In genomic region chr12:6925543-6926279, GRCh38 we compare ENCODE assay signal across 8 cellular contexts. TPM values are rescaled to one million over a fixed set of nuclear protein-coding genes. Genes with fewer than 3 reads are reported as not detected.
A peak's percentile ranks its signal among the peaks of the same experiment; 100 is the strongest.
DNase-seq lines count a peak whose midpoint lies in the region; ATAC-seq, FAIRE-seq and TF ChIP-seq lines count a peak whose summit lies in the region.

No MANE protein-coding gene starts in this region.

- H3K4me1 ChIP-seq in HUES6 (ENCODE audit: control insufficient read depth, insufficient read depth, low read length): peaks cover 33% of the 10 kb centered on the region
- H3K4me1 ChIP-seq in heart right ventricle: peaks cover 25 to 70% (median 54%) of the 10 kb centered on the region in 9 donors
- H3K4me1 ChIP-seq in pancreas: peaks cover 13 to 36% (median 18%) of the 10 kb centered on the region in 3 donors

- H3K9ac ChIP-seq in HUES6 (ENCODE audit: low read length): peak overlapping the region; percentile 79

- no peak for TF ChIP-seq CTCF in BJ (IDR thresholded peaks at IDR 0.05; ENCODE audit: insufficient read depth, low read depth, low read length)
- no peak for TF ChIP-seq CTCF in heart right ventricle (IDR thresholded peaks at IDR 0.05)
- TF ChIP-seq CTCF in pancreas (IDR thresholded peaks at IDR 0.05): no peak

- H3K27ac ChIP-seq in HUES6 (ENCODE audit: low read depth, low read length) (peak overlapping the region; percentile 63), angular gyrus (ENCODE audit: low read depth, low read length) (peak overlapping the region; percentile 96), heart right ventricle (peak overlapping the region; percentile 74 to 98 (median 96)), pancreas (peak overlapping the region; percentile 33 to 93 (median 76))

- peaks cover 13% of the 10 kb centered on the region for H3K36me3 ChIP-seq in BJ (ENCODE audit: control insufficient read depth, insufficient read depth, low read length)
- peaks cover 28% of the 10 kb centered on the region for H3K36me3 ChIP-seq in HUES6 (ENCODE audit: control insufficient read depth, insufficient read depth, low read length)
- peaks cover 0 to 15% (median 0%) of the 10 kb centered on the region in 9 donors for H3K36me3 ChIP-seq in heart right ventricle
- H3K36me3 ChIP-seq in pancreas: no peaks in the 10 kb centered on the region

- DNase-seq in BJ (ENCODE audit: low read depth) (peak; percentile 68), heart right ventricle (peak; percentile 71 to 76), pancreas (peak in 4 of 6 donors; percentile 55 to 74 (median 63)), NCI-H1930 (lab: John Stamatoyannopoulos, UW) (no peak), RPMI8226 (no peak)

- POLR2A ChIA-PET in BJ (lab: Charles Lee): interaction anchor here (0.5 to 1.3 kb wide), 5 partner anchors 12 to 157 kb away, joined by 3 to 5 read pairs (median 4); partner anchors contain the start of genes C1S, SPSB2 and TPI1

- H3K9me3 ChIP-seq in HUES6 (ENCODE audit: control insufficient read depth, insufficient read depth, low read depth, low read length): no peaks in the 10 kb centered on the region
- H3K9me3 ChIP-seq in heart right ventricle: no peaks in the 10 kb centered on the region
- H3K9me3 ChIP-seq in pancreas: no peaks in the 10 kb centered on the region

- FAIRE-seq in pancreas (lab: Jason Lieb, UNC): no peak

- H3K27me3 ChIP-seq in BJ (ENCODE audit: control insufficient read depth, insufficient read depth, low read length): no peaks in the 10 kb centered on the region
- H3K27me3 ChIP-seq in HUES6 (ENCODE audit: control insufficient read depth, insufficient read depth, low read length): no peaks in the 10 kb centered on the region
- peaks cover 0 to 5% (median 0%) of the 10 kb centered on the region in 7 donors for H3K27me3 ChIP-seq in heart right ventricle
- no peaks in the 10 kb centered on the region for H3K27me3 ChIP-seq in pancreas

- CTCF ChIA-PET in BJ (lab: Yijun Ruan, JAX): interaction anchor here (0.7 to 6.6 kb wide), 19 partner anchors 13 to 219 kb away, joined by 3 to 129 read pairs (median 8); partner anchors contain the start of genes C12orf57, C1RL, LRRC23 and PHB2

- intact Hi-C loops in heart right ventricle (cut with DNase I) (loop anchor here in 2 of 10 donors (1.0 to 5.0 kb wide), 3 partner anchors 18 to 53 kb away; partner anchors contain the start of genes RNU7-1 (in 1 of the 2) and SPSB2 (in 1 of the 2)), pancreas (cut with DNase I) (loop anchor here in 1 of 3 donors (10.0 kb wide), 1 partner anchor 169 kb away; the partner anchor contains the start of gene C1R)

- H3K4me3 ChIP-seq in BJ (ENCODE audit: low read depth, low read length): peak overlapping the region; percentile 55
- H3K4me3 ChIP-seq in HUES6 (ENCODE audit: low read depth, low read length): peak overlapping the region; percentile 62
- peak overlapping the region in 9 of 10 donors; percentile 69 to 97 (median 88) for H3K4me3 ChIP-seq in heart right ventricle
- peak overlapping the region in 2 of 4 donors; percentile 28 to 75 for H3K4me3 ChIP-seq in pancreas

- WGBS in heart right ventricle, 2 donors: 7 to 11% methylated on average over 8 of the region's 8 CpGs
- 13 to 20% methylated on average over 8 of the region's 8 CpGs for WGBS in pancreas, 2 donors

- peak; percentile 24 to 66 (median 62) for ATAC-seq in heart right ventricle
- peak; percentile 54 to 78 (median 66) for ATAC-seq in pancreas
- ATAC-seq in GM21723 (IDR thresholded peaks at IDR 0.05; ENCODE audit: unreplicated experiment): no peak

RNA-seq across cellular contexts. Expression of gene ATN1, which starts 2.0 kb away (rescaled TPM):
- polyA plus RNA-seq in BJ (2011; rRNA removed) (13.0 and 15.9 TPM in 2 replicates), heart right ventricle (10 to 100 TPM; 48.7 to 92.5 TPM), pancreas (100 to 1,000 TPM; 110 to 113 TPM)
- 12.4 and 35.5 TPM in 2 replicates for polyA minus RNA-seq in BJ (2011; rRNA and poly(A)+ RNA removed)
- total RNA-seq in heart right ventricle (10 to 100 TPM; 54.7 to 96.7 (median 65.8) TPM), pancreas (10 to 100 TPM; 30.9 to 54.5 (median 36.2) TPM)

RNA-seq across cellular contexts. Expression of gene ENO2, which starts 11.3 kb away (rescaled TPM):
- polyA plus RNA-seq in BJ (2011; rRNA removed) (27.9 and 29.7 TPM in 2 replicates), heart right ventricle (10 to 100 TPM; 19.2 to 19.3 TPM), pancreas (10 to 100 TPM; 12.7 to 53.6 TPM)
- 16.1 and 19.4 TPM in 2 replicates for polyA minus RNA-seq in BJ (2011; rRNA and poly(A)+ RNA removed)
- total RNA-seq in heart right ventricle (10 to 100 TPM in 8 of 10 donors, 1 to 10 TPM in 2; 6.3 to 68.4 (median 14.4) TPM), pancreas (1 to 10 TPM; 2.3 to 8.0 (median 4.5) TPM)

RNA-seq across cellular contexts. Expression of gene RNU7-1, which starts 17.9 kb away (rescaled TPM):
- polyA plus RNA-seq in BJ (2011; rRNA removed) (not detected in 2 replicates), heart right ventricle (not detected), pancreas (not detected)
- polyA minus RNA-seq in BJ (2011; rRNA and poly(A)+ RNA removed): not detected in 2 replicates
- total RNA-seq in heart right ventricle (not detected), pancreas (not detected)

RNA-seq across cellular contexts. Expression of gene C12orf57, which starts 18.1 kb away (rescaled TPM):
- polyA plus RNA-seq in BJ (2011; rRNA removed): 489 and 709 TPM in 2 replicates
- 56.3 and 104 TPM in 2 replicates for polyA minus RNA-seq in BJ (2011; rRNA and poly(A)+ RNA removed)
- 100 to 1,000 TPM; 134 to 213 (median 167) TPM for total RNA-seq in heart right ventricle
- 100 to 1,000 TPM; 182 to 654 TPM for polyA plus RNA-seq in heart right ventricle
- total RNA-seq in pancreas: 100 to 1,000 TPM in 2 of 6 donors, 10 to 100 TPM in 4; 86.8 to 154 (median 97.6) TPM
- polyA plus RNA-seq in pancreas: 100 to 1,000 TPM; 176 to 314 TPM

RNA-seq across cellular contexts. Expression of gene LRRC23, which starts 21.1 kb away (rescaled TPM):
- polyA plus RNA-seq in BJ (2011; rRNA removed) (12.7 and 13.3 TPM in 2 replicates), heart right ventricle (10 to 100 TPM; 12.6 to 16.6 TPM), pancreas (10 to 100 TPM in 1 of 2 donors, 1 to 10 TPM in 1; 8.8 to 13.0 TPM)
- polyA minus RNA-seq in BJ (2011; rRNA and poly(A)+ RNA removed): 4.8 and 5.2 TPM in 2 replicates
- total RNA-seq in heart right ventricle (10 to 100 TPM in 6 of 10 donors, 1 to 10 TPM in 4; 6.5 to 16.1 (median 11.0) TPM), pancreas (1 to 10 TPM; 1.7 to 5.2 (median 3.4) TPM)

Comparison
In these comparisons a context has a peak if more than half of its experiments do, and no peak if none do; other contexts are left out.
1. DNase-seq: peak in BJ (single experiment), heart right ventricle (2 of 2) and pancreas (4 of 6); none in NCI-H1930 (0 of 2) and RPMI8226 (single experiment).
2. Peak in every context shown above with its lines, with median percentiles within 50 percentile points of each other: H3K27ac ChIP-seq.